ENCODE assay signal across 15 cellular contexts in the genomic region with DNA sequence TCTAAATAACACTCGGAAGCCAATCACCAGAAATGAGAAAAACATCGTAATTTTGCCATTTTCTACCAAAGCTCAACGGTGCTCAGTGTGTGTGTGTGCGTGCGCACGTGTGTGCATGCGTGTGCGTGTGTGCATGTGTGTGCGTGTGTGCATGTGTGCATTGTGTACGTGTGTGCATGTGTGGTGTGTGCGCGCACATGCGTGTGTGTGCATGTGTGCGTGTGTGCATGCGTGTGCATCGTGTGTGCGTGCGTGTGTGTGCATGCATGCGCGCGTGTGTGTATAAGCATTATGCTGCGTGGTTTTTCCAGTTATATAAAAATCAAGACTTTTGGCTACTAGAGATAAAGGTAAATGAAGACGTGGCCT.
DNase-seq lines count a peak whose midpoint lies in the region; ATAC-seq, FAIRE-seq and TF ChIP-seq lines count a peak whose summit lies in the region.
"Had no signal": no experiment of that assay in that cellular context is flagged by ENCODE, and none has a peak within 500 bp of the region (broad histone marks: within the 10 kb centered on the region; RNA-seq: fewer than 3 reads in every experiment).

No MANE protein-coding gene starts in this region.

- WGBS in H1 (ENCODE audit: extremely low coverage in 1 of 2, insufficient coverage in 1 of 2, insufficient read length in 1 of 2, insufficient replicate concordance in 2 of 2, low coverage in 1 of 2, low lambda C conversion rate in 2 of 2, missing lambda C conversion rate in 1 of 2), 2 experiments, result 84% methylated on average over 23 of the region's 23 CpGs; no CpG with 5 or more reads in 1 of the 2 experiments
- no CpG with 5 or more reads among the region's 23 CpGs for WGBS in neuronal stem cell (ENCODE audit: extremely low coverage in 2 of 2, insufficient read length in 2 of 2, insufficient replicate concordance in 1 of 2), 2 donors

- peaks cover 0 to 2% of the 10 kb centered on the region in 2 experiments for H4K20me1 ChIP-seq in H1 (replicated peaks in 1 of 2; ENCODE audit: control insufficient read depth in 1 of 2, insufficient read depth in 2 of 2, low read length in 2 of 2)
- H4K20me1 ChIP-seq: BLaER1 had no signal

- H4K8ac ChIP-seq in H1 (ENCODE audit: extremely low read depth, insufficient read depth, low read length) (no peak overlapping the region), neuronal stem cell (ENCODE audit: low read depth, low read length) (no peak overlapping the region)

- POLR2A ChIA-PET in H1 (lab: Charles Lee; ENCODE audit: partially characterized antibody), result no interaction called here
- POLR2A ChIA-PET in CD8-positive, alpha-beta T cell (lab: Charles Lee), result no interaction called here

- H2AFZ ChIP-seq in H1 (ENCODE audit: low read length), result no peak overlapping the region
- no peak overlapping the region for H2AFZ ChIP-seq in neuronal stem cell (ENCODE audit: low read length)

- ATAC-seq in activated T-cell treated with anti-CD3 and anti-CD28 coated beads, Interleukin-2, amount 50 U/mL, for 72 hours (replicated peaks in 1 of 2), result no peak
- ATAC-seq in activated T-cell treated with anti-CD3 and anti-CD28 coated beads, Interleukin-2, amount 50 U/mL, for 4 hours, result no peak
- ATAC-seq in CD8-positive, alpha-beta T cell, result no peak
- ATAC-seq: HCT116 had no signal

- H2BK15ac ChIP-seq in H1 (ENCODE audit: low read length) (peak overlapping the region; percentile 66; the same call in 1 of the 2 replicates), neuronal stem cell (ENCODE audit: low read length) (no peak overlapping the region)

- H4K5ac ChIP-seq in H1 (ENCODE audit: insufficient read length, low read depth, low read length), result no peak overlapping the region

- H3K27me3 ChIP-seq in H1 (replicated peaks in 1 of 4; ENCODE audit: control insufficient read depth in 3 of 4, extremely low read depth in 1 of 4, insufficient read depth in 3 of 4, low read length in 3 of 4) (no peaks in the 10 kb centered on the region), neuronal stem cell (ENCODE audit: control insufficient read depth in 3 of 3, insufficient read depth in 3 of 3, low read depth in 1 of 3, low read length in 3 of 3) (peaks cover 0 to 64% (median 0%) of the 10 kb centered on the region in 3 experiments), MG63 (no peaks in the 10 kb centered on the region)
- H3K27me3 ChIP-seq in CD8-positive, alpha-beta T cell (ENCODE audit: insufficient read depth, low read length), result no peaks in the 10 kb centered on the region
- H3K27me3 ChIP-seq: BLaER1 had no signal

- CTCF ChIA-PET in H1 (lab: Charles Lee; ENCODE audit: partially characterized antibody), result interaction anchor here (0.7 to 2.0 kb wide), 4 partner anchors 14 to 309 kb away, joined by 3 to 6 read pairs (median 4); no protein-coding TSS in a partner anchor
- CTCF ChIA-PET in CD8-positive, alpha-beta T cell (lab: Charles Lee), result no interaction called here

- H3K18ac ChIP-seq in H1 (ENCODE audit: extremely low read depth, low read length) (no peak overlapping the region; the same call in 1 of the 2 replicates), neuronal stem cell (ENCODE audit: low read length) (peak overlapping the region; percentile 50)

- H3K23ac ChIP-seq in H1 (ENCODE audit: insufficient read length) (peak overlapping the region; percentile 41), neuronal stem cell (ENCODE audit: low read depth, low read length, poor library complexity) (no peak overlapping the region)

- H2BK12ac ChIP-seq in H1 (ENCODE audit: low read depth, low read length) (no peak overlapping the region; the same call in 1 of the 2 replicates), neuronal stem cell (ENCODE audit: low read length) (no peak overlapping the region)

- TF ChIP-seq POLR2A in H1 (IDR thresholded peaks at IDR 0.05; ENCODE audit: control extremely low read depth in 1 of 2, low read depth in 2 of 2, low read length in 2 of 2), result no peak

- H3K79me1 ChIP-seq in H1 (ENCODE audit: low read depth, low read length) (peaks cover 3% of the 10 kb centered on the region; the same call in 1 of the 2 replicates), neuronal stem cell (ENCODE audit: low read depth, low read length) (no peaks in the 10 kb centered on the region)

- H3K4me1 Mint-ChIP-seq in activated T-cell treated with anti-CD3 and anti-CD28 coated beads, Interleukin-2, amount 50 U/mL, for 72 hours (ENCODE audit: low read depth), result no peaks in the 10 kb centered on the region
- no peaks in the 10 kb centered on the region for H3K4me1 Mint-ChIP-seq in activated T-cell treated with anti-CD3 and anti-CD28 coated beads, Interleukin-2, amount 50 U/mL, for 4 hours (ENCODE audit: low read depth)
- no peaks in the 10 kb centered on the region for H3K4me1 Mint-ChIP-seq in CD8-positive, alpha-beta T cell (ENCODE audit: low read depth)

- no peak for TF ChIP-seq RAD21 in H1 (IDR thresholded peaks at IDR 0.05 in 1 of 2, conservative IDR thresholded peaks at IDR 0.05 in 1 of 2; ENCODE audit: low read depth in 2 of 2, low read length in 2 of 2)

- H2BK5ac ChIP-seq in H1 (ENCODE audit: low read depth, low read length) (no peak overlapping the region), neuronal stem cell (ENCODE audit: low read length) (no peak overlapping the region)

- H3K9me3 Mint-ChIP-seq in activated T-cell treated with anti-CD3 and anti-CD28 coated beads, Interleukin-2, amount 50 U/mL, for 72 hours, result no peaks in the 10 kb centered on the region
- H3K9me3 Mint-ChIP-seq in activated T-cell treated with anti-CD3 and anti-CD28 coated beads, Interleukin-2, amount 50 U/mL, for 4 hours, result no peaks in the 10 kb centered on the region
- no peaks in the 10 kb centered on the region for H3K9me3 Mint-ChIP-seq in CD8-positive, alpha-beta T cell

- H3K27ac Mint-ChIP-seq in activated T-cell treated with anti-CD3 and anti-CD28 coated beads, Interleukin-2, amount 50 U/mL, for 72 hours, result peak overlapping the region; percentile 48
- no peak overlapping the region for H3K27ac Mint-ChIP-seq in CD8-positive, alpha-beta T cell

- TF ChIP-seq EP300 in H1 (IDR thresholded peaks at IDR 0.05; ENCODE audit: borderline replicate concordance in 1 of 2, low read depth in 2 of 2, low read length in 2 of 2), result no peak

- H3K27me3 Mint-ChIP-seq in activated T-cell treated with anti-CD3 and anti-CD28 coated beads, Interleukin-2, amount 50 U/mL, for 72 hours (ENCODE audit: low read depth), result no peaks in the 10 kb centered on the region
- no peaks in the 10 kb centered on the region for H3K27me3 Mint-ChIP-seq in activated T-cell treated with anti-CD3 and anti-CD28 coated beads, Interleukin-2, amount 50 U/mL, for 4 hours (ENCODE audit: low read depth)
- no peaks in the 10 kb centered on the region for H3K27me3 Mint-ChIP-seq in CD8-positive, alpha-beta T cell (ENCODE audit: low read depth)

- no peak for TF ChIP-seq CTCF in H1 (IDR thresholded peaks at IDR 0.05; ENCODE audit: control extremely low read depth in 1 of 3, insufficient read depth in 1 of 3, low read depth in 1 of 3, low read length in 3 of 3)
- no peak for TF ChIP-seq CTCF in CD8-positive, alpha-beta T cell (IDR thresholded peaks at IDR 0.05)

- H3K14ac ChIP-seq in H1 (ENCODE audit: insufficient read length), result no peak overlapping the region
- peak overlapping the region; percentile 91 for H3K14ac ChIP-seq in neuronal stem cell (ENCODE audit: low read length)

- H3K4me2 ChIP-seq in H1 (ENCODE audit: insufficient read depth in 1 of 2, low read depth in 2 of 2, low read length in 2 of 2) (no peak overlapping the region), neuronal stem cell (ENCODE audit: insufficient read depth, low read length, poor library complexity, severe bottlenecking) (no peak overlapping the region)
- H3K4me2 ChIP-seq: BLaER1 had no signal

- H3K4me3 ChIP-seq in H1 (ENCODE audit: extremely low read depth in 1 of 4, insufficient read depth in 2 of 4, low read depth in 3 of 4, low read length in 4 of 4) (no peak overlapping the region), neuronal stem cell (ENCODE audit: low read length in 2 of 2) (peak overlapping the region in 1 of 2 donors; percentile 54), MG63 (no peak overlapping the region)
- no peak overlapping the region for H3K4me3 ChIP-seq in CD8-positive, alpha-beta T cell (ENCODE audit: low read depth, low read length)
- H3K4me3 ChIP-seq: BLaER1 had no signal

- DNase-seq in activated T-cell treated with anti-CD3 and anti-CD28 coated beads, Interleukin-2, amount 50 U/mL, for 72 hours, result no peak
- no peak for DNase-seq in activated T-cell treated with anti-CD3 and anti-CD28 coated beads, Interleukin-2, amount 50 U/mL, for 4 hours
- no peak for DNase-seq in HTR-8/SVneo (ENCODE audit: insufficient read length, low spot score)
- no peak for DNase-seq in H1 (ENCODE audit: low read depth in 1 of 2, low spot score in 2 of 2)
- DNase-seq in neuronal stem cell (ENCODE audit: low spot score), result no peak
- DNase-seq in CD8-positive, alpha-beta T cell, result no peak
- DNase-seq in SIG-M5 (lab: John Stamatoyannopoulos, UW), result no peak
- DNase-seq in MG63, result no peak
- DNase-seq: DMS53, GF-D8, GOT3 had no signal

- no peak overlapping the region for H3K4me3 Mint-ChIP-seq in activated T-cell treated with anti-CD3 and anti-CD28 coated beads, Interleukin-2, amount 50 U/mL, for 72 hours
- H3K4me3 Mint-ChIP-seq in activated T-cell treated with anti-CD3 and anti-CD28 coated beads, Interleukin-2, amount 50 U/mL, for 4 hours, result no peak overlapping the region
- no peak overlapping the region for H3K4me3 Mint-ChIP-seq in CD8-positive, alpha-beta T cell

- no peak overlapping the region for H2BK120ac ChIP-seq in H1 (replicated peaks; ENCODE audit: low read depth, low read length)
- H2BK120ac ChIP-seq in neuronal stem cell (ENCODE audit: low read depth, low read length), result no peak overlapping the region

- H3K79me2 ChIP-seq in H1 (ENCODE audit: control insufficient read depth in 1 of 2, insufficient read depth in 2 of 2, low read length in 2 of 2), result no peaks in the 10 kb centered on the region

- H3K36me3 ChIP-seq in H1 (ENCODE audit: control insufficient read depth in 2 of 4, insufficient read depth in 4 of 4, low read length in 3 of 4) (no peaks in the 10 kb centered on the region), neuronal stem cell (replicated peaks in 1 of 2; ENCODE audit: control insufficient read depth in 2 of 2, insufficient read depth in 2 of 2, low read length in 2 of 2) (no peaks in the 10 kb centered on the region), MG63 (no peaks in the 10 kb centered on the region)
- no peaks in the 10 kb centered on the region for H3K36me3 ChIP-seq in CD8-positive, alpha-beta T cell (ENCODE audit: insufficient read depth, low read length)
- H3K36me3 ChIP-seq: BLaER1 had no signal

- H3K27ac ChIP-seq in H1 (ENCODE audit: low read depth, low read length) (no peak overlapping the region), neuronal stem cell (replicated peaks; ENCODE audit: low read length) (no peak overlapping the region)
- H3K27ac ChIP-seq in CD8-positive, alpha-beta T cell (ENCODE audit: low read depth, low read length), result no peak overlapping the region
- H3K27ac ChIP-seq: 22Rv1, BLaER1 had no signal

- H3K56ac ChIP-seq in H1 (replicated peaks; ENCODE audit: insufficient read length, low read depth, low read length), result no peak overlapping the region

- H3K23me2 ChIP-seq in H1 (ENCODE audit: low read depth, low read length), result no peaks in the 10 kb centered on the region; the same call in 1 of the 2 replicates

- no peaks in the 10 kb centered on the region for H3K36me3 Mint-ChIP-seq in activated T-cell treated with anti-CD3 and anti-CD28 coated beads, Interleukin-2, amount 50 U/mL, for 72 hours (ENCODE audit: insufficient read depth in 2 of 2)
- no peaks in the 10 kb centered on the region for H3K36me3 Mint-ChIP-seq in activated T-cell treated with anti-CD3 and anti-CD28 coated beads, Interleukin-2, amount 50 U/mL, for 4 hours (ENCODE audit: insufficient read depth)
- H3K36me3 Mint-ChIP-seq in CD8-positive, alpha-beta T cell, result no peaks in the 10 kb centered on the region

- peak overlapping the region; percentile 88 for H4K91ac ChIP-seq in H1 (replicated peaks; ENCODE audit: insufficient read length, low read length)
- H4K91ac ChIP-seq in neuronal stem cell (ENCODE audit: low read depth, low read length, poor library complexity), result peak overlapping the region; percentile 67

- H3K4me1 ChIP-seq in H1 (replicated peaks in 1 of 4; ENCODE audit: control insufficient read depth in 3 of 4, insufficient read depth in 4 of 4, low read length in 3 of 4), result peaks cover 6 to 27% (median 13%) of the 10 kb centered on the region in 4 experiments
- peaks cover 39 to 45% of the 10 kb centered on the region in 2 donors for H3K4me1 ChIP-seq in neuronal stem cell (ENCODE audit: control insufficient read depth in 2 of 2, insufficient read depth in 1 of 2, low read depth in 1 of 2, low read length in 2 of 2)
- H3K4me1 ChIP-seq in CD8-positive, alpha-beta T cell (ENCODE audit: insufficient read depth, low read length), result no peaks in the 10 kb centered on the region

- H2BK20ac ChIP-seq in H1 (ENCODE audit: low read length), result no peak overlapping the region

- no peaks in the 10 kb centered on the region for H3K9me3 ChIP-seq in H1 (ENCODE audit: insufficient read depth in 2 of 2, low read depth in 1 of 2, low read length in 1 of 2)
- H3K9me3 ChIP-seq in neuronal stem cell (replicated peaks in 1 of 2; ENCODE audit: control insufficient read depth in 2 of 2, insufficient read depth in 1 of 2, low read depth in 1 of 2, low read length in 2 of 2), result peaks cover 0 to 2% of the 10 kb centered on the region in 2 donors
- H3K9me3 ChIP-seq in CD8-positive, alpha-beta T cell (ENCODE audit: low read length), result no peaks in the 10 kb centered on the region
- no peaks in the 10 kb centered on the region for H3K9me3 ChIP-seq in MG63
- H3K9me3 ChIP-seq: BLaER1 had no signal

- peak overlapping the region; percentile 57; the same call in 1 of the 2 replicates for H2AK5ac ChIP-seq in H1 (ENCODE audit: low read depth, low read length)
- no peak overlapping the region for H2AK5ac ChIP-seq in neuronal stem cell (ENCODE audit: low read depth, low read length)

- intact Hi-C loops in CD8-positive, alpha-beta T cell (cut with DNase I, micrococcal nuclease), result no loop called here

- FAIRE-seq in HTR-8/SVneo (lab: Jason Lieb, UNC), result peak; percentile 4
- FAIRE-seq in H1 (lab: Jason Lieb, UNC), result no peak
- FAIRE-seq: GM18507 had no signal

- no peak overlapping the region for H3K9ac ChIP-seq in H1 (replicated peaks in 1 of 4; ENCODE audit: extremely low read depth in 1 of 4, low read depth in 3 of 4, low read length in 3 of 4)
- H3K9ac ChIP-seq in neuronal stem cell (ENCODE audit: low read depth, low read length, poor library complexity), result peak overlapping the region; percentile 74
- H3K9ac ChIP-seq: BLaER1 had no signal

- H3K4ac ChIP-seq in H1 (replicated peaks; ENCODE audit: insufficient read length, low read depth, low read length) (no peak overlapping the region), neuronal stem cell (ENCODE audit: low read length) (no peak overlapping the region)
